ENCODE assay signal across 8 cellular contexts in genomic region chr18:26307161-26307773, GRCh38.
DNase-seq lines count a peak whose midpoint lies in the region; ATAC-seq and TF ChIP-seq lines count a peak whose summit lies in the region.

No MANE protein-coding gene starts in this region.

- H3K9me3 ChIP-seq in breast epithelium (no peaks in the 10 kb centered on the region), left lung (no peaks in the 10 kb centered on the region)

- TF ChIP-seq POLR2A in breast epithelium (IDR thresholded peaks at IDR 0.05): no peak

- no peak overlapping the region for H3K27ac ChIP-seq in breast epithelium
- no peak overlapping the region for H3K27ac ChIP-seq in left lung
- H3K27ac ChIP-seq in coronary artery: no peak overlapping the region

- no peaks in the 10 kb centered on the region for H3K4me1 ChIP-seq in breast epithelium
- no peaks in the 10 kb centered on the region for H3K4me1 ChIP-seq in left lung

- ATAC-seq in HG03439 (IDR thresholded peaks at IDR 0.05; ENCODE audit: unreplicated experiment) (peak; percentile 76), left lung (peak; percentile 85), GM21526 (IDR thresholded peaks at IDR 0.05; ENCODE audit: low FRiP score, unreplicated experiment) (no peak)

- intact Hi-C loops in breast epithelium (cut with DNase I; ENCODE audit: low total_unique reads): no loop called here
- intact Hi-C loops in left lung (cut with DNase I): no loop called here

- no peak overlapping the region for H3K4me3 ChIP-seq in breast epithelium
- no peak overlapping the region for H3K4me3 ChIP-seq in left lung
- no peak overlapping the region for H3K4me3 ChIP-seq in coronary artery

- peak; percentile 43 for TF ChIP-seq CTCF in GM13976 (IDR thresholded peaks at IDR 0.05; ENCODE audit: borderline replicate concordance, control extremely low read depth, extremely low read depth, insufficient read depth, missing control alignments)
- peak; percentile 32 to 76 (median 71) for TF ChIP-seq CTCF in breast epithelium (IDR thresholded peaks at IDR 0.05)
- TF ChIP-seq CTCF in left lung (IDR thresholded peaks at IDR 0.05): peak; percentile 37 to 53
- no peak for TF ChIP-seq CTCF in coronary artery (IDR thresholded peaks at IDR 0.05)

- in situ Hi-C loops in GM13976 (cut with MboI; ENCODE audit: low sequenced_read_pairs, unreplicated experiment): loop anchor here (10.0 to 25.0 kb wide), 2 partner anchors 338 to 680 kb away; no protein-coding TSS in a partner anchor

- DNase-seq in AML-193 (lab: John Stamatoyannopoulos, UW) (peak; percentile 57 to 61), GM13976 (ENCODE audit: low spot score) (peak; percentile 55), NCI-H526 (lab: John Stamatoyannopoulos, UW) (peak; percentile 23 to 61), breast epithelium (ENCODE audit: low spot score in 2 of 2) (peak in 1 of 2 donors; percentile 27), left lung (no peak), coronary artery (ENCODE audit: low spot score) (no peak)

- no peaks in the 10 kb centered on the region for H3K36me3 ChIP-seq in breast epithelium
- no peaks in the 10 kb centered on the region for H3K36me3 ChIP-seq in left lung

- H3K27me3 ChIP-seq in breast epithelium (no peaks in the 10 kb centered on the region), left lung (no peaks in the 10 kb centered on the region)

Comparison
In these comparisons a context has a peak if more than half of its experiments do, and no peak if none do; other contexts are left out.
1. DNase-seq: peak in AML-193 (2 of 2), GM13976 (single experiment) and NCI-H526 (2 of 2); none in left lung (0 of 2) and coronary artery (single experiment).